ENCODE assay signal across 1 cellular context in genomic region chr2:120272763-120273481, GRCh38.
TF ChIP-seq lines count a peak whose summit lies in the region.

No MANE protein-coding gene starts in this region.

TF ChIP-seq in HepG2, 621 proteins besides CTCF, POLR2A, EP300 and RAD21 (continued from another document and continues in another):
- TF ChIP-seq RNF219 (CRISPR knock-in tag; IDR thresholded peaks at IDR 0.05) (no peak), FOXA3 (CRISPR knock-in tag; IDR thresholded peaks at IDR 0.05) (peak; percentile 80), ZNF446 (CRISPR knock-in tag; IDR thresholded peaks at IDR 0.05) (no peak), MTA3 (CRISPR knock-in tag; IDR thresholded peaks at IDR 0.05) (no peak), HMGXB4 (CRISPR knock-in tag; IDR thresholded peaks at IDR 0.05; ENCODE audit: borderline replicate concordance in 1 of 2, low read depth in 1 of 2) (no peak), U2AF1 (optimal IDR thresholded peaks at IDR 0.05; ENCODE audit: low read depth, low read length) (no peak), BORCS8-MEF2B (CRISPR knock-in tag; IDR thresholded peaks at IDR 0.05) (no peak), ARHGAP35 (CRISPR knock-in tag; IDR thresholded peaks at IDR 0.05; ENCODE audit: borderline replicate concordance) (no peak), ZBTB37 (CRISPR knock-in tag; IDR thresholded peaks at IDR 0.05) (peak; percentile 94), ZNF280B (CRISPR knock-in tag; IDR thresholded peaks at IDR 0.05; ENCODE audit: borderline replicate concordance) (no peak), MLXIP (CRISPR knock-in tag; IDR thresholded peaks at IDR 0.05; ENCODE audit: borderline replicate concordance) (0 out of 2 replicates have a peak, but pooled peaks have one; percentile 24), ZNF414 (CRISPR knock-in tag; IDR thresholded peaks at IDR 0.05) (0 out of 2 replicates have a peak, but pooled peaks have one; percentile 32), MIER2 (CRISPR knock-in tag; IDR thresholded peaks at IDR 0.05) (peak; percentile 73; the same call in 1 of the 2 replicates), JUNB (CRISPR knock-in tag; IDR thresholded peaks at IDR 0.05; ENCODE audit: borderline replicate concordance) (no peak), ZNF501 (CRISPR knock-in tag; IDR thresholded peaks at IDR 0.05) (peak; percentile 28; the same call in 1 of the 2 replicates), ZNF646 (CRISPR knock-in tag; IDR thresholded peaks at IDR 0.05) (no peak), SOX6 (IDR thresholded peaks at IDR 0.05) (no peak), SOX6 (CRISPR knock-in tag; IDR thresholded peaks at IDR 0.05) (peak; percentile 90), ZNF704 (CRISPR knock-in tag; IDR thresholded peaks at IDR 0.05; ENCODE audit: borderline replicate concordance) (no peak), YY1 (IDR thresholded peaks at IDR 0.05; ENCODE audit: insufficient read depth, insufficient replicate concordance, low read depth, low read length) (no peak), GATAD2A (CRISPR knock-in tag; IDR thresholded peaks at IDR 0.05) (peak; percentile 85; the same call in 1 of the 2 replicates), CEBPB (IDR thresholded peaks at IDR 0.05; ENCODE audit: borderline replicate concordance, low read depth, low read length) (no peak), ZNF513 (CRISPR knock-in tag; conservative IDR thresholded peaks at IDR 0.05) (no peak), RXRB (CRISPR knock-in tag; IDR thresholded peaks at IDR 0.05; ENCODE audit: borderline replicate concordance) (peak; percentile 89), PAF1 (CRISPR knock-in tag; IDR thresholded peaks at IDR 0.05) (no peak), ZMAT3 (CRISPR knock-in tag; conservative IDR thresholded peaks at IDR 0.05) (no peak), ESRRA (CRISPR knock-in tag; IDR thresholded peaks at IDR 0.05; ENCODE audit: low read depth) (peak; percentile 81), GLMP (CRISPR knock-in tag; IDR thresholded peaks at IDR 0.05; ENCODE audit: borderline replicate concordance) (no peak), NR2C2 (CRISPR knock-in tag; IDR thresholded peaks at IDR 0.05; ENCODE audit: borderline replicate concordance) (peak; percentile 29; the same call in 1 of the 2 replicates), TEF (CRISPR knock-in tag; IDR thresholded peaks at IDR 0.05) (no peak)
